ENCODE assay signal across 8 cellular contexts in the genomic region with DNA sequence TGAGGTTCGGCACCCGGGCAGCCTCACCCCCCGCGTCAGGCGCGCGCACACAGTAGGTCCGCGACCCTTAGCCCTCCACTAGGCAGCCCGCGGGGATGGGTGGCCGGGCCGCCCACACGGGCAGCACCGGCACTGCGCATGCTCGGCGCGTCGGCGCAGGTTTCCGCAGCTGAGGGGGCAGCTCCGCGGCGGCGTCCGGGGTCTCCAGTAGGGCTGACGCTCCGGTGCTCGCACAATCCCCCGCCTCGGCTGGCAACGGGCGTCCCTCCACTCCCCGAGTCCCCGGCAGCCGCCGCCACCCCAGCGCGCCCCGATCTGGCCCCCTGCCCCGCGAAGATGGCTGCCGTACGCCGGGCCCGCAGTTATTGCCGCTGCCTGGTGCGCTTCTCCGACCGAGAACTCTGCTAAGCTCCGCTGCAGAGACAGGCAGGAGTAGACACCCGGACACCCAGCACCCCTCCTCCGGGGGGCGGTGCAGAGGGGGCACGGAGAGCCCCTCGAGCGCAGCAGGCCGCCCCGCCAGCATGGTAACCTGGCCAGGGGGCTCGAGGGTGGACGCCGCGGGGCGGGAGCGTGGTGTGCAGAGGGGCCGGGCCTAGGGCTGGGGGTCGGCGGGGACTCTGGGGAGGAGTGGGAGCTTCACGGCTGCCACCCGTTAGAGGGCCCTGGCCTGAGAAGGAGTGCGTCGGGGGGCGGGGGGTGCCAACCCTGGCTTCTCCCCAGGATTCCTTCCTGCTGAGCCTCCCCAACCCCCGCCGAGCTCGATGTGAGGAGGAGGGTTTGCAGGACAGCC. TPM values are rescaled to one million over a fixed set of nuclear protein-coding genes. Genes with fewer than 3 reads are reported as not detected.
A peak's percentile ranks its signal among the peaks of the same experiment; 100 is the strongest.
DNase-seq lines count a peak whose midpoint lies in the region; ATAC-seq and TF ChIP-seq lines count a peak whose summit lies in the region.

A gene (plus strand): TSS at position 139 of the 793 bp plus-strand sequence. CDS start 386 bp downstream, at position 525.

- TF ChIP-seq POLR2A in GM18526 (IDR thresholded peaks at IDR 0.05; ENCODE audit: extremely low read depth, insufficient read length) = peak; percentile 55

- peaks cover 5% of the 10 kb centered on the region for H3K36me3 Mint-ChIP-seq in endothelial cell (ENCODE audit: low read depth, unreplicated experiment)

- H3K9me3 ChIP-seq in AG04450 (ENCODE audit: control insufficient read depth, insufficient read depth, low read length) = no peaks in the 10 kb centered on the region

- no peak for TF ChIP-seq CTCF in AG04450 (IDR thresholded peaks at IDR 0.05; ENCODE audit: low read depth, low read length)
- TF ChIP-seq CTCF in endothelial cell (IDR thresholded peaks at IDR 0.05; ENCODE audit: unreplicated experiment) = no peak

- peaks cover 16% of the 10 kb centered on the region for H3K4me1 Mint-ChIP-seq in endothelial cell (ENCODE audit: unreplicated experiment)

- peak within 1 kb of the TSS; percentile 76 for H3K4me3 ChIP-seq in AG04450 (ENCODE audit: low read depth, low read length)

- H3K27me3 Mint-ChIP-seq in endothelial cell (ENCODE audit: unreplicated experiment) = peaks cover 11% of the 10 kb centered on the region

- ATAC-seq in HG03045 (IDR thresholded peaks at IDR 0.05; ENCODE audit: unreplicated experiment) = peak; percentile 56

- no peaks in the 10 kb centered on the region for H3K9me3 Mint-ChIP-seq in endothelial cell (ENCODE audit: unreplicated experiment)

- H3K27ac ChIP-seq in AG04450 (ENCODE audit: low read depth, low read length) = peak within 1 kb of the TSS; percentile 54

- H3K4me3 Mint-ChIP-seq in endothelial cell (ENCODE audit: unreplicated experiment) = peak within 1 kb of the TSS; percentile 99

- CTCF ChIA-PET in AG04450 (lab: Charles Lee) = interaction anchor here (0.6 to 4.4 kb wide), 2 partner anchors 70 to 105 kb away, joined by 4 to 45 read pairs; a partner anchor contains a TSS

- H3K27ac Mint-ChIP-seq in endothelial cell (ENCODE audit: unreplicated experiment) = peak within 1 kb of the TSS; percentile 71

- no peak for DNase-seq in AG04450 (ENCODE audit: low read depth, low spot score)
- DNase-seq in NCI-H510A (lab: John Stamatoyannopoulos, UW) = peak; percentile 53
- peak; percentile 61 to 62 for DNase-seq in activated CD8-positive, alpha-beta memory T cell treated with anti-CD3 and anti-CD28 coated beads for 4 hours (ENCODE audit: low read depth in 2 of 2)
- DNase-seq in endothelial cell (ENCODE audit: low spot score) = peak; percentile 73
- DNase-seq in mucosa of gallbladder (ENCODE audit: low spot score) = peak; percentile 58
- peak; percentile 56 to 67 for DNase-seq in stimulated activated CD8-positive, alpha-beta memory T cell treated with anti-CD3 and anti-CD28 coated beads, Interleukin-4, amount 100 ng/mL, for 4 hours (ENCODE audit: low read depth in 2 of 2, low spot score in 1 of 2)

- POLR2A ChIA-PET in AG04450 (lab: Yijun Ruan, JAX) = interaction anchor here (1.6 kb wide), 1 partner anchor 71 kb away, joined by 7 read pairs; no protein-coding TSS in a partner anchor

- H3K27me3 ChIP-seq in AG04450 (ENCODE audit: control insufficient read depth, insufficient read depth, low read length) = no peaks in the 10 kb centered on the region

RNA-seq across cellular contexts. Expression of the gene that starts here (rescaled TPM):
- 74.0 and 90.2 TPM in 2 replicates for polyA plus RNA-seq in AG04450 (2011; rRNA removed)
- polyA minus RNA-seq in AG04450 (2011; rRNA and poly(A)+ RNA removed) = 55.5 and 73.1 TPM in 2 replicates
- total RNA-seq in endothelial cell (ENCODE audit: unreplicated experiment) (61.5 TPM), mucosa of gallbladder (88.1 TPM)
